1 cellular context compared by ENCODE assay signal in genomic region chr5:175658299-175659145, GRCh38.
TF ChIP-seq lines count a peak whose summit lies in the region.

No MANE protein-coding gene starts in this region.

TF ChIP-seq in liver, 16 proteins besides CTCF, POLR2A, EP300 and RAD21 (continued from another document):
- TF ChIP-seq, protein P1, sequence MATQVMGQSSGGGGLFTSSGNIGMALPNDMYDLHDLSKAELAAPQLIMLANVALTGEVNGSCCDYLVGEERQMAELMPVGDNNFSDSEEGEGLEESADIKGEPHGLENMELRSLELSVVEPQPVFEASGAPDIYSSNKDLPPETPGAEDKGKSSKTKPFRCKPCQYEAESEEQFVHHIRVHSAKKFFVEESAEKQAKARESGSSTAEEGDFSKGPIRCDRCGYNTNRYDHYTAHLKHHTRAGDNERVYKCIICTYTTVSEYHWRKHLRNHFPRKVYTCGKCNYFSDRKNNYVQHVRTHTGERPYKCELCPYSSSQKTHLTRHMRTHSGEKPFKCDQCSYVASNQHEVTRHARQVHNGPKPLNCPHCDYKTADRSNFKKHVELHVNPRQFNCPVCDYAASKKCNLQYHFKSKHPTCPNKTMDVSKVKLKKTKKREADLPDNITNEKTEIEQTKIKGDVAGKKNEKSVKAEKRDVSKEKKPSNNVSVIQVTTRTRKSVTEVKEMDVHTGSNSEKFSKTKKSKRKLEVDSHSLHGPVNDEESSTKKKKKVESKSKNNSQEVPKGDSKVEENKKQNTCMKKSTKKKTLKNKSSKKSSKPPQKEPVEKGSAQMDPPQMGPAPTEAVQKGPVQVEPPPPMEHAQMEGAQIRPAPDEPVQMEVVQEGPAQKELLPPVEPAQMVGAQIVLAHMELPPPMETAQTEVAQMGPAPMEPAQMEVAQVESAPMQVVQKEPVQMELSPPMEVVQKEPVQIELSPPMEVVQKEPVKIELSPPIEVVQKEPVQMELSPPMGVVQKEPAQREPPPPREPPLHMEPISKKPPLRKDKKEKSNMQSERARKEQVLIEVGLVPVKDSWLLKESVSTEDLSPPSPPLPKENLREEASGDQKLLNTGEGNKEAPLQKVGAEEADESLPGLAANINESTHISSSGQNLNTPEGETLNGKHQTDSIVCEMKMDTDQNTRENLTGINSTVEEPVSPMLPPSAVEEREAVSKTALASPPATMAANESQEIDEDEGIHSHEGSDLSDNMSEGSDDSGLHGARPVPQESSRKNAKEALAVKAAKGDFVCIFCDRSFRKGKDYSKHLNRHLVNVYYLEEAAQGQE (IDR thresholded peaks at IDR 0.05), result no peak
- TF ChIP-seq SP1 (IDR thresholded peaks at IDR 0.05), result no peak
